Comparison of ENCODE assay signal across 16 cellular contexts in the genomic region with DNA sequence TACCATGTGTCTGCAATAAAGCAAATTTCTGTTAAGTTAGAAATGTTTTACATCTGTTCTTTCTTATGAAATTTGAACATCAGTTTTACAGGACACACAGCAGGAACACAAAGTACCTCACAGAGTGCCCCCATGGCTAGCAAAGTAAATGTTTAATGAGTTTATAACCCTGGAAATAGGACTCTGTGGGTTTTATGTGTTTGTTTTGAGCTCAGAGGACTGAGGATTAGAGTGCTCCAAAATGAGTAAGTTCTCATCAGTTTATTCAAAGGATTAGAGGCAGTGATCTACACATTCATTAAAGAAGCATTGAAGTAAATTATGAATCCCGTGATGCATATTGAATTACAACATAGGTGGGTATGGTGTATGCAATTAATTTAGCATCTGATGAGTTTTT.
A peak's percentile ranks its signal among the peaks of the same experiment; 100 is the strongest.
DNase-seq lines count a peak whose midpoint lies in the region; TF ChIP-seq lines count a peak whose summit lies in the region.
"Had no signal": no experiment of that assay in that cellular context is flagged by ENCODE, and none has a peak within 500 bp of the region (broad histone marks: within the 10 kb centered on the region; RNA-seq: fewer than 3 reads in every experiment).

No MANE protein-coding gene starts in this region.

- H3K9me3 ChIP-seq in SK-N-MC (ENCODE audit: low read depth, low read length) (no peaks in the 10 kb centered on the region), hepatocyte (ENCODE audit: low read depth) (no peaks in the 10 kb centered on the region), smooth muscle cell (replicated peaks; ENCODE audit: low read depth) (no peaks in the 10 kb centered on the region)
- H3K9me3 ChIP-seq: breast epithelium, Caco-2, SK-N-SH had no signal

- CTCF ChIA-PET in HEK293T (lab: Yijun Ruan, JAX) = no interaction called here

- no peak overlapping the region for H3K9ac ChIP-seq in SK-N-MC (ENCODE audit: insufficient read length)
- no peak overlapping the region for H3K9ac ChIP-seq in smooth muscle cell (ENCODE audit: low read depth)
- H3K9ac ChIP-seq: SK-N-SH had no signal

- POLR2A ChIA-PET in HEK293T (lab: Yijun Ruan, JAX) = no interaction called here

- H2AFZ ChIP-seq in hepatocyte (no peak overlapping the region), smooth muscle cell (ENCODE audit: low read depth) (no peak overlapping the region)
- H2AFZ ChIP-seq: GM23338 had no signal

- H4K20me1 ChIP-seq in hepatocyte (ENCODE audit: insufficient read depth, poor library complexity, severe bottlenecking) (no peaks in the 10 kb centered on the region), smooth muscle cell (ENCODE audit: low read depth) (no peaks in the 10 kb centered on the region)

- H3K4me1 ChIP-seq in hepatocyte (ENCODE audit: insufficient read depth) (peaks cover 9% of the 10 kb centered on the region), smooth muscle cell (ENCODE audit: low read depth) (no peaks in the 10 kb centered on the region)
- H3K4me1 ChIP-seq: breast epithelium had no signal

- H3F3A ChIP-seq in smooth muscle cell (ENCODE audit: low read depth) = no peaks in the 10 kb centered on the region

- H3K4me2 ChIP-seq in hepatocyte = peak overlapping the region; percentile 18
- peak overlapping the region; percentile 33 for H3K4me2 ChIP-seq in smooth muscle cell
- H3K4me2 ChIP-seq: GM23338, SK-N-SH had no signal

- H3K27me3 ChIP-seq in hepatocyte (no peaks in the 10 kb centered on the region), smooth muscle cell (ENCODE audit: low read depth) (no peaks in the 10 kb centered on the region)
- H3K27me3 ChIP-seq: breast epithelium had no signal

- WGBS in hepatocyte (ENCODE audit: low lambda C conversion rate, missing lambda C conversion rate) = 26% methylated on average over 1 of the region's 1 CpG
- WGBS in smooth muscle cell (ENCODE audit: low lambda C conversion rate) = 30% methylated on average over 1 of the region's 1 CpG

- H3K9me2 ChIP-seq in hepatocyte (replicated peaks; ENCODE audit: insufficient read depth) = no peaks in the 10 kb centered on the region
- H3K9me2 ChIP-seq: SK-N-SH had no signal

- H3K4me3 ChIP-seq in SK-N-MC = peak overlapping the region; percentile 0; the same call in 1 of the 2 replicates
- H3K4me3 ChIP-seq in hepatocyte = no peak overlapping the region
- no peak overlapping the region for H3K4me3 ChIP-seq in smooth muscle cell
- H3K4me3 ChIP-seq: breast epithelium, GM23338 had no signal

- H3K27ac ChIP-seq in SK-N-MC (peak overlapping the region; percentile 83), hepatocyte (peak overlapping the region; percentile 38), smooth muscle cell (ENCODE audit: low read depth) (no peak overlapping the region)

- DNase-seq in HEK293T (ENCODE audit: extremely low spot score) (peak; percentile 35), SK-N-MC (ENCODE audit: low read depth, low spot score) (no peak), hepatocyte (ENCODE audit: low spot score) (peak; percentile 18), smooth muscle cell (lab: John Stamatoyannopoulos, UW; ENCODE audit: unreplicated experiment) (no peak), SKM-1 treated with dmso at 0.1 percent for 144 hours (lab: John Stamatoyannopoulos, UW; ENCODE audit: unreplicated experiment) (no peak), C1 segment of cervical spinal cord (lab: John Stamatoyannopoulos, UW) (no peak), NAMALWA (ENCODE audit: low spot score) (no peak)
- DNase-seq: activated CD4-positive, CD25-positive, alpha-beta regulatory T cell treated with anti-CD3 and anti-CD28 coated beads, Interleukin-2, amount 50 U/mL, for 72 hours; activated naive CD8-positive, alpha-beta T cell treated with anti-CD3 and anti-CD28 coated beads, Interleukin-2, amount 10 ng/mL, durations not matched to agents 7 days and 5 days; AML-193; NCI-H1436; NCI-H2171; SK-N-SH had no signal

- H3K79me2 ChIP-seq in hepatocyte = no peaks in the 10 kb centered on the region
- no peaks in the 10 kb centered on the region for H3K79me2 ChIP-seq in smooth muscle cell (ENCODE audit: low read depth)

- TF ChIP-seq CTCF in hepatocyte (IDR thresholded peaks at IDR 0.05; ENCODE audit: poor library complexity) = no peak
- TF ChIP-seq CTCF in smooth muscle cell (IDR thresholded peaks at IDR 0.05; ENCODE audit: borderline replicate concordance, insufficient read depth, poor library complexity, severe bottlenecking) = no peak

- H3K36me3 ChIP-seq in SK-N-MC (ENCODE audit: insufficient read depth, low read length) = no peaks in the 10 kb centered on the region
- H3K36me3 ChIP-seq in hepatocyte (replicated peaks; ENCODE audit: insufficient read depth, low read depth) = no peaks in the 10 kb centered on the region
- H3K36me3 ChIP-seq in smooth muscle cell (ENCODE audit: low read depth) = peaks cover 3% of the 10 kb centered on the region
- H3K36me3 ChIP-seq: breast epithelium had no signal

TF ChIP-seq in HEK293T, 16 proteins besides CTCF, POLR2A, EP300 and RAD21:
- TF ChIP-seq, protein P1, sequence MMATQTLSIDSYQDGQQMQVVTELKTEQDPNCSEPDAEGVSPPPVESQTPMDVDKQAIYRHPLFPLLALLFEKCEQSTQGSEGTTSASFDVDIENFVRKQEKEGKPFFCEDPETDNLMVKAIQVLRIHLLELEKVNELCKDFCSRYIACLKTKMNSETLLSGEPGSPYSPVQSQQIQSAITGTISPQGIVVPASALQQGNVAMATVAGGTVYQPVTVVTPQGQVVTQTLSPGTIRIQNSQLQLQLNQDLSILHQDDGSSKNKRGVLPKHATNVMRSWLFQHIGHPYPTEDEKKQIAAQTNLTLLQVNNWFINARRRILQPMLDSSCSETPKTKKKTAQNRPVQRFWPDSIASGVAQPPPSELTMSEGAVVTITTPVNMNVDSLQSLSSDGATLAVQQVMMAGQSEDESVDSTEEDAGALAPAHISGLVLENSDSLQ (IDR thresholded peaks at IDR 0.05) = peak; percentile 71
- TF ChIP-seq BHLHE40 (IDR thresholded peaks at IDR 0.05; ENCODE audit: borderline replicate concordance) (peak; percentile 43; the same call in 1 of the 2 replicates), ZNF384 (IDR thresholded peaks at IDR 0.05) (no peak), SP1 (IDR thresholded peaks at IDR 0.05) (no peak), CTBP1 (IDR thresholded peaks at IDR 0.05; ENCODE audit: borderline replicate concordance) (peak; percentile 87), NFRKB (IDR thresholded peaks at IDR 0.05) (no peak), FOXK2 (IDR thresholded peaks at IDR 0.05) (no peak), ARNT (IDR thresholded peaks at IDR 0.05) (no peak), L3MBTL2 (conservative IDR thresholded peaks at IDR 0.05) (no peak), LEF1 (IDR thresholded peaks at IDR 0.05; ENCODE audit: borderline replicate concordance) (no peak), FOXA1 (IDR thresholded peaks at IDR 0.05) (peak; percentile 86)

Comparison
In these comparisons a context has a peak if more than half of its experiments do, and no peak if none do; other contexts are left out.
1. DNase-seq: peak in HEK293T (single experiment) and hepatocyte (single experiment); none in SK-N-MC (single experiment), smooth muscle cell (single experiment), SKM-1 treated with dmso at 0.1 percent for 144 hours (single experiment), C1 segment of cervical spinal cord (0 of 14) and NAMALWA (single experiment).